1 cellular context compared by ENCODE assay signal in genomic region chr14:49896956-49897355, GRCh38.
TF ChIP-seq lines count a peak whose summit lies in the region.

No MANE protein-coding gene starts in this region.

TF ChIP-seq in IMR-90, 13 proteins besides CTCF, POLR2A, EP300 and RAD21:
- TF ChIP-seq BHLHE40 (IDR thresholded peaks at IDR 0.05; ENCODE audit: low read depth, low read length) (no peak), USF2 (IDR thresholded peaks at IDR 0.05; ENCODE audit: low read depth, low read length) (no peak), RCOR1 (IDR thresholded peaks at IDR 0.05; ENCODE audit: insufficient replicate concordance, low read length) (no peak), NFE2L2 (IDR thresholded peaks at IDR 0.05; ENCODE audit: low read depth, low read length) (no peak), SMC3 (IDR thresholded peaks at IDR 0.05; ENCODE audit: low read depth, low read length) (no peak), CHD1 (IDR thresholded peaks at IDR 0.05; ENCODE audit: low read depth, low read length) (no peak), CEBPB (IDR thresholded peaks at IDR 0.05; ENCODE audit: low read depth, low read length) (no peak), MXI1 (IDR thresholded peaks at IDR 0.05; ENCODE audit: borderline replicate concordance, low read depth, low read length) (no peak), RFX5 (IDR thresholded peaks at IDR 0.05; ENCODE audit: low read depth, low read length) (no peak), MAFK (IDR thresholded peaks at IDR 0.05; ENCODE audit: low read depth, low read length) (no peak), FOS (IDR thresholded peaks at IDR 0.05; ENCODE audit: low read depth, low read length) (no peak), ELK1 (IDR thresholded peaks at IDR 0.05; ENCODE audit: borderline replicate concordance, low read depth, low read length) (no peak), MAZ (IDR thresholded peaks at IDR 0.05; ENCODE audit: borderline replicate concordance, low read depth, low read length) (no peak)
